ENCODE assay signal across 8 cellular contexts in the genomic region with DNA sequence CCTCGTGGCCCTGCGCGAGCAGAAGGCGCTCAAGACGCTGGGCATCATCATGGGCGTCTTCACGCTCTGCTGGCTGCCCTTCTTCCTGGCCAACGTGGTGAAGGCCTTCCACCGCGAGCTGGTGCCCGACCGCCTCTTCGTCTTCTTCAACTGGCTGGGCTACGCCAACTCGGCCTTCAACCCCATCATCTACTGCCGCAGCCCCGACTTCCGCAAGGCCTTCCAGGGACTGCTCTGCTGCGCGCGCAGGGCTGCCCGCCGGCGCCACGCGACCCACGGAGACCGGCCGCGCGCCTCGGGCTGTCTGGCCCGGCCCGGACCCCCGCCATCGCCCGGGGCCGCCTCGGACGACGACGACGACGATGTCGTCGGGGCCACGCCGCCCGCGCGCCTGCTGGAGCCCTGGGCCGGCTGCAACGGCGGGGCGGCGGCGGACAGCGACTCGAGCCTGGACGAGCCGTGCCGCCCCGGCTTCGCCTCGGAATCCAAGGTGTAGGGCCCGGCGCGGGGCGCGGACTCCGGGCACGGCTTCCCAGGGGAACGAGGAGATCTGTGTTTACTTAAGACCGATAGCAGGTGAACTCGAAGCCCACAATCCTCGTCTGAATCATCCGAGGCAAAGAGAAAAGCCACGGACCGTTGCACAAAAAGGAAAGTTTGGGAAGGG. TPM values are rescaled to one million over a fixed set of nuclear protein-coding genes. Genes with fewer than 3 reads are reported as not detected.
DNase-seq lines count a peak whose midpoint lies in the region; ATAC-seq and TF ChIP-seq lines count a peak whose summit lies in the region.

No MANE protein-coding gene starts in this region.

- no peak overlapping the region for H4K8ac ChIP-seq in mesenchymal stem cell (ENCODE audit: low read length)

- no peak overlapping the region for H2BK5ac ChIP-seq in mesenchymal stem cell (ENCODE audit: low read depth, low read length, poor library complexity, severe bottlenecking)

- 57% methylated on average over 8 of the region's 79 CpGs for WGBS in mammary epithelial cell (ENCODE audit: low coverage, missing lambda C conversion rate)
- 4% methylated on average over 73 of the region's 79 CpGs for WGBS in mesenchymal stem cell
- 3 to 12% methylated on average over 14 to 18 of the region's 79 CpGs for WGBS in upper lobe of left lung, 2 donors

- no peak overlapping the region for H2BK120ac ChIP-seq in mesenchymal stem cell (ENCODE audit: low read depth, low read length)

- no peak overlapping the region for H4K91ac ChIP-seq in mesenchymal stem cell (ENCODE audit: low read length)

- dilution Hi-C loops in mammary epithelial cell (cut with HindIII; ENCODE audit: low sequenced_read_pairs) = no loop called here

- TF ChIP-seq EP300 in upper lobe of left lung (IDR thresholded peaks at IDR 0.05) = no peak

- TF ChIP-seq POLR2A in NB4 (IDR thresholded peaks at IDR 0.05; ENCODE audit: extremely low read depth, insufficient read length) = no peak
- no peak for TF ChIP-seq POLR2A in upper lobe of left lung (IDR thresholded peaks at IDR 0.05)

- no peaks in the 10 kb centered on the region for H3K79me2 ChIP-seq in mammary epithelial cell (ENCODE audit: insufficient read depth, low read length)

- H3K4me2 ChIP-seq in mammary epithelial cell (ENCODE audit: insufficient read depth, low read depth, low read length) (peak overlapping the region; percentile 33), mesenchymal stem cell (ENCODE audit: low read length, poor library complexity, severe bottlenecking) (peak overlapping the region; percentile 39)

- intact Hi-C loops in mammary epithelial cell (cut with micrococcal nuclease) = no loop called here

- H3K27ac ChIP-seq in mammary epithelial cell (ENCODE audit: insufficient read depth, low read depth, low read length) (no peak overlapping the region), mesenchymal stem cell (ENCODE audit: low read length, poor library complexity, severe bottlenecking) (no peak overlapping the region), upper lobe of left lung (peak overlapping the region; percentile 70 to 94 (median 91))

- H3K9ac ChIP-seq in ES-I3 (ENCODE audit: low read depth, low read length) = peak overlapping the region; percentile 38; the same call in 1 of the 2 replicates
- H3K9ac ChIP-seq in mammary epithelial cell (ENCODE audit: insufficient read depth, low read length) = no peak overlapping the region
- H3K9ac ChIP-seq in mesenchymal stem cell (ENCODE audit: low read length) = no peak overlapping the region

- H3K27me3 ChIP-seq in mammary epithelial cell (ENCODE audit: insufficient read depth, low read length) = peaks cover 25% of the 10 kb centered on the region
- peaks cover 16 to 83% of the 10 kb centered on the region in 2 experiments for H3K27me3 ChIP-seq in mesenchymal stem cell (ENCODE audit: control insufficient read depth in 1 of 2, insufficient read depth in 1 of 2, low read length in 2 of 2)
- H3K27me3 ChIP-seq in upper lobe of left lung = peaks cover 0 to 13% (median 4%) of the 10 kb centered on the region in 4 donors

- H3K79me1 ChIP-seq in mesenchymal stem cell (replicated peaks; ENCODE audit: low read length, poor library complexity, severe bottlenecking) = no peaks in the 10 kb centered on the region

- H3K9me3 ChIP-seq in ES-I3 (ENCODE audit: control insufficient read depth, insufficient read depth, low read length) (no peaks in the 10 kb centered on the region), mammary epithelial cell (replicated peaks; ENCODE audit: insufficient read depth, low read length) (peaks cover 6% of the 10 kb centered on the region), mesenchymal stem cell (ENCODE audit: control insufficient read depth, low read length) (no peaks in the 10 kb centered on the region), upper lobe of left lung (no peaks in the 10 kb centered on the region)

- peak in 1 of 2 donors; percentile 55 for ATAC-seq in upper lobe of left lung (ENCODE audit: low FRiP score in 2 of 2)

- H3K36me3 ChIP-seq in ES-I3 (ENCODE audit: insufficient read depth, low read length) (no peaks in the 10 kb centered on the region), mammary epithelial cell (ENCODE audit: insufficient read depth, low read length) (no peaks in the 10 kb centered on the region), mesenchymal stem cell (ENCODE audit: control insufficient read depth in 1 of 2, insufficient read depth in 2 of 2, low read depth in 1 of 2, low read length in 2 of 2) (no peaks in the 10 kb centered on the region), upper lobe of left lung (peaks cover 0 to 3% (median 0%) of the 10 kb centered on the region in 4 donors)

- TF ChIP-seq CTCF in NB4 (IDR thresholded peaks at IDR 0.05; ENCODE audit: low read depth, low read length) (no peak), mammary epithelial cell (conservative IDR thresholded peaks at IDR 0.05 in 1 of 2, IDR thresholded peaks at IDR 0.05 in 1 of 2; ENCODE audit: extremely low read depth in 1 of 2, insufficient read depth in 1 of 2, low read depth in 1 of 2, low read length in 2 of 2) (no peak), upper lobe of left lung (IDR thresholded peaks at IDR 0.05) (peak in 1 of 6 experiments; percentile 15)

- H3K14ac ChIP-seq in mesenchymal stem cell (ENCODE audit: low read length in 2 of 2) = no peak overlapping the region

- H2AFZ ChIP-seq in mammary epithelial cell (ENCODE audit: low read depth, low read length) (peak overlapping the region; percentile 59), mesenchymal stem cell (ENCODE audit: low read depth, low read length) (peak overlapping the region; percentile 8)

- in situ Hi-C loops in mammary epithelial cell (cut with MboI; ENCODE audit: low sequenced_read_pairs in 2 of 2) = no loop called here

- BruUV-seq in mammary epithelial cell (replicated peaks; lab: Mats Ljungman, UMichigan) = no TSS peak

- peak overlapping the region in 1 of 2 experiments; percentile 86 for H3K23ac ChIP-seq in mesenchymal stem cell (ENCODE audit: low read length in 2 of 2)

- DNase-seq in NB4 (ENCODE audit: low read depth) (peak; percentile 32), mammary epithelial cell (no peak), mesenchymal stem cell (no peak), upper lobe of left lung (peak; percentile 64 to 91), NOMO-1 (lab: John Stamatoyannopoulos, UW; ENCODE audit: unreplicated experiment in 2 of 2) (no peak)
- no peak for DNase-seq in stimulated activated naive CD4-positive, alpha-beta T cell treated with Interleukin-2 at 50 U/mL for 16 hours (lab: John Stamatoyannopoulos, UW)
- no peak for DNase-seq in activated CD4-positive, CD25-positive, alpha-beta regulatory T cell treated with anti-CD3 and anti-CD28 coated beads, Interleukin-2, amount 50 U/mL, for 72 hours

- CTCF ChIA-PET in mammary epithelial cell (lab: Charles Lee; ENCODE audit: low non-redundant PET) = no interaction called here

- no peak overlapping the region for H2AK5ac ChIP-seq in mesenchymal stem cell (ENCODE audit: low read length, severe bottlenecking)

- H3K4ac ChIP-seq in mesenchymal stem cell (ENCODE audit: low read depth in 1 of 2, low read length in 2 of 2) = no peak overlapping the region

- H2BK15ac ChIP-seq in mesenchymal stem cell (ENCODE audit: low read depth, poor library complexity, severe bottlenecking) = no peak overlapping the region

- H4K20me1 ChIP-seq in mammary epithelial cell (ENCODE audit: insufficient read depth, low read length) = peaks cover 6% of the 10 kb centered on the region

- H2BK12ac ChIP-seq in mesenchymal stem cell (ENCODE audit: low read length in 2 of 2) = no peak overlapping the region

- H3K4me1 ChIP-seq in ES-I3 (ENCODE audit: insufficient read depth, low read length) (no peaks in the 10 kb centered on the region), mammary epithelial cell (ENCODE audit: insufficient read depth, low read length) (peaks cover 9% of the 10 kb centered on the region), mesenchymal stem cell (ENCODE audit: control insufficient read depth, insufficient read depth, low read depth, low read length) (peaks cover 26% of the 10 kb centered on the region), upper lobe of left lung (peaks cover 6 to 62% (median 10%) of the 10 kb centered on the region in 4 donors)

- no peak overlapping the region for H3K4me3 ChIP-seq in NB4 (ENCODE audit: low read depth, low read length)
- peak overlapping the region in 1 of 3 experiments; percentile 20 for H3K4me3 ChIP-seq in mammary epithelial cell (replicated peaks in 1 of 3; ENCODE audit: insufficient read depth in 1 of 3, low read depth in 2 of 3, low read length in 3 of 3)
- peak overlapping the region in 1 of 2 experiments; percentile 51 for H3K4me3 ChIP-seq in mesenchymal stem cell (ENCODE audit: insufficient read depth in 1 of 2, low read depth in 1 of 2, low read length in 2 of 2)
- peak overlapping the region; percentile 33 to 65 (median 63) for H3K4me3 ChIP-seq in upper lobe of left lung

- H3K18ac ChIP-seq in mesenchymal stem cell (ENCODE audit: low read depth in 1 of 2, low read length in 2 of 2) = no peak overlapping the region

RNA-seq across cellular contexts. Expression of a gene that starts 1.5 kb away (rescaled TPM):
- total RNA-seq in mammary epithelial cell (under 1 TPM in 1 of 2 donors, not detected in 1; 0.21 TPM), upper lobe of left lung (10 to 100 TPM; 18.9 to 37.2 (median 26.8) TPM)
- polyA plus RNA-seq in mammary epithelial cell = 0.03 TPM
- polyA minus RNA-seq in mammary epithelial cell = not detected
- polyA plus RNA-seq in mesenchymal stem cell (2013, experiment 1 of 2) = 0.11 TPM
- polyA plus RNA-seq in mesenchymal stem cell (2013, experiment 2 of 2) = 0.18 TPM

Comparison
In these comparisons a context has a peak if more than half of its experiments do, and no peak if none do; other contexts are left out.
1. DNase-seq: peak in NB4 (single experiment) and upper lobe of left lung (2 of 2); none in mammary epithelial cell (single experiment), mesenchymal stem cell (single experiment), NOMO-1 (0 of 2), stimulated activated naive CD4-positive, alpha-beta T cell treated with Interleukin-2 at 50 U/mL for 16 hours (single experiment) and activated CD4-positive, CD25-positive, alpha-beta regulatory T cell treated with anti-CD3 and anti-CD28 coated beads, Interleukin-2, amount 50 U/mL, for 72 hours (single experiment).
2. H3K27ac ChIP-seq: peak in upper lobe of left lung (4 of 4); none in mammary epithelial cell (single experiment) and mesenchymal stem cell (single experiment).
3. RNA of a gene that starts 1.5 kb away (total RNA-seq): 18.9 to 37.2 TPM in upper lobe of left lung; 0.21 TPM in mammary epithelial cell; every median in the first group is over 10 times any median in the second.